In the genomic region with DNA sequence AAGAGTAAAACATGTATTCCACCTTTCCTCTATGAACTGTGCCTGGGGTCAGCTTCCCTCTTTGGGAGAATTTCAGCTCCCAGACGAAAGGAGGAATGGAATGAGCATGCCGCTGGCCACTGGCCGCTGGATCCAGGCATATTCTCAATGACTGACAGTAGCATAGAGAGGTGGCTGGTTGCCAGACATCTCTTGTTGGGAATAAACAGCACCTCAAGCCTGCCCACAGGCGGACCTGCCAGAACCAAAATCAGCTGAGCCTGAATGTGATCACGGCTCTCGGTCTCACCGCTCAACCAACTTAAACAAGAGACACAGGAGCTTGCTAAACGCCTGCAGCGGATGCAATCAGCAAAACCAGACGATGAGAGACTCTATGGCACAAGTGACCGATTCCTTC, we compare ENCODE assay signal across 20 cellular contexts.
"Had no signal": no experiment of that assay in that cellular context is flagged by ENCODE, and none has a peak within 500 bp of the region (broad histone marks: within the 10 kb centered on the region; RNA-seq: fewer than 3 reads in every experiment).

No MANE protein-coding gene starts in this region.

- H3K4me2 ChIP-seq: smooth muscle cell had no signal

- H3K27me3 Mint-ChIP-seq: central memory CD8-positive, alpha-beta T cell; memory B cell; type B pancreatic cell had no signal

- H3K4me1 ChIP-seq: esophagus muscularis mucosa, gastroesophageal sphincter, lower lobe of right lung, suprapubic skin, thyroid gland had no signal

- H3K27me3 ChIP-seq: dorsolateral prefrontal cortex, esophagus muscularis mucosa, gastroesophageal sphincter, suprapubic skin, thyroid gland had no signal

- H3K9me3 Mint-ChIP-seq: central memory CD8-positive, alpha-beta T cell had no signal

- H3K4me3 Mint-ChIP-seq: central memory CD8-positive, alpha-beta T cell; memory B cell; mesothelial cell of epicardium; natural killer cell; type B pancreatic cell had no signal

- H3K27ac ChIP-seq: dorsolateral prefrontal cortex, esophagus muscularis mucosa, gastroesophageal sphincter, lower lobe of right lung, suprapubic skin, thyroid gland had no signal

- H3K9me3 ChIP-seq: suprapubic skin, thyroid gland had no signal

- H3K4me1 Mint-ChIP-seq: central memory CD8-positive, alpha-beta T cell; memory B cell; mesothelial cell of epicardium had no signal

- H3K4me3 ChIP-seq: dorsolateral prefrontal cortex, esophagus muscularis mucosa, gastroesophageal sphincter, lower lobe of right lung, smooth muscle cell, suprapubic skin, thyroid gland had no signal

- DNase-seq: cortex of kidney; dorsolateral prefrontal cortex; effector CD8-positive, alpha-beta T cell; hippocampal formation; kidney glomerular epithelial cell; lower lobe of right lung; natural killer cell; stimulated activated CD4-positive, alpha-beta T cell treated with anti-CD3 and anti-CD28 coated beads, Interleukin-2, amount 100 ng/mL, for 48 hours; stimulated activated naive CD8-positive, alpha-beta T cell treated with anti-CD3 and anti-CD28 coated beads, Interleukin-15, Interleukin-2, amounts not matched to agents 100 U/mL and 50 U/mL, for 24 hours; thyroid gland had no signal

- ATAC-seq: gastroesophageal sphincter; left lobe of liver; lower lobe of right lung; natural killer cell; right cardiac atrium; stimulated activated naive CD8-positive, alpha-beta T cell treated with anti-CD3 and anti-CD28 coated beads, Interleukin-15, Interleukin-2, amounts not matched to agents 100 U/mL and 50 U/mL, for 24 hours had no signal

- H3K27ac Mint-ChIP-seq: memory B cell, mesothelial cell of epicardium, type B pancreatic cell had no signal
